In the genomic region with DNA sequence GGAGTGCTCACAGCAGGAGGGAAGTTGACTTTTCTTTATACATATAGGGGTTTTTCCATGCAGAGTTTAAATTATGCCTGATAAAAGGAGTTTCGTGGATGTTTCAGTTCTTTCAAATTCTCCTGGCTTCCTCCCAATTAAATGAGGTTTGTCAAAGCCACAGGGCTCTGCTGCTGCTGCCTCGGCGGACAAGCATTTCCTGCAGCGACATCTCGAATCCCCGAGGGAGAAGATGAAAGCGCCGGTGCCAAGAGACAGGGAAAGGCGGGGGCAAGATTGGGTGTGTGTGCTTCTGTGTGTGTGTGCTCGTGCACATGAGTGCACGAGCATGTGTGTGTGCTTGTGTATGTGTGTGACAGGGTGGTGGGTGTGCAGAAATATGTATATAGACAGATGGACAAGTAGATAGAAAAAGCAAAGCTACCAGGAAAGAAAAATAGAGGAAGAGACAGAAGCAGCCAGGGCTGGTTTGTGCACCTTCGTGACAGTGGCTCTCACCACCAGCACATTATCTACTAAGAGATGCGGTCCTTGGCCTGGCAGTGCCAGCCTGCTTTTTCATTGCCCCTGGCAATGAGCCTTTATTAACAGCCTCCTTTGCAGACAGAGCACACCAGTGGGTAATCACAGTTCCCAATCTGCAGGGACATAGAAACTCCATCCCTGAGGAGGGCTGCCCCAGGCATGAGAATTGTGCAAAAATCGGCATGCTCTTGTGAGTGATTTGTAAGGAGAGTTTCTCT, we compare ENCODE assay signal across 8 cellular contexts.
A peak's percentile ranks its signal among the peaks of the same experiment; 100 is the strongest.
DNase-seq lines count a peak whose midpoint lies in the region; ATAC-seq, FAIRE-seq and TF ChIP-seq lines count a peak whose summit lies in the region.

No MANE protein-coding gene starts in this region.

- CTCF ChIA-PET in GM12878 (lab: Yijun Ruan, JAX): interaction anchor here (1.0 kb wide), 1 partner anchor 176 kb away, joined by 3 read pairs; no protein-coding TSS in a partner anchor
- CTCF ChIA-PET in Caco-2 (lab: Charles Lee): no interaction called here

- TF ChIP-seq CTCF in GM12878 (IDR thresholded peaks at IDR 0.05 in 2 of 3, conservative IDR thresholded peaks at IDR 0.05 in 1 of 3; ENCODE audit: control insufficient read depth in 2 of 3, extremely low read depth in 1 of 3, insufficient read depth in 1 of 3, low read depth in 3 of 3, low read length in 3 of 3) (no peak), Caco-2 (IDR thresholded peaks at IDR 0.05; ENCODE audit: insufficient read depth in 1 of 2, low read depth in 1 of 2, low read length in 1 of 2, severe bottlenecking in 1 of 2, unreplicated experiment in 1 of 2) (no peak), ascending aorta (IDR thresholded peaks at IDR 0.05) (no peak)

- H3K4me3 Mint-ChIP-seq in Caco-2 (ENCODE audit: unreplicated experiment): no peak overlapping the region

- no peaks in the 10 kb centered on the region for H3K79me2 ChIP-seq in GM12878 (ENCODE audit: control insufficient read depth, insufficient read depth, low read length)

- no peak for DNase-seq in Right ventricle myocardium superior
- DNase-seq in Right ventricle myocardium inferior (ENCODE audit: missing footprints): no peak
- DNase-seq in NCI-H1105 (lab: John Stamatoyannopoulos, UW): peak; percentile 30
- DNase-seq in GM12878 (ENCODE audit: low read depth, low spot score): no peak
- peak; percentile 62 for DNase-seq in retina
- DNase-seq in Caco-2: no peak
- DNase-seq in ascending aorta (ENCODE audit: low spot score in 2 of 2): no peak

- RAD21 ChIA-PET in GM12878 (lab: Charles Lee; ENCODE audit: unreplicated experiment): no interaction called here

- intact Hi-C loops in Right ventricle myocardium superior (cut with DNase I): no loop called here
- intact Hi-C loops in Right ventricle myocardium inferior (cut with DNase I): loop anchor here (10.0 kb wide), 1 partner anchor 152 kb away; the partner anchor contains the start of gene FZD7
- intact Hi-C loops in GM12878 (cut with micrococcal nuclease; ENCODE audit: unreplicated experiment): no loop called here
- intact Hi-C loops in Caco-2 (cut with micrococcal nuclease; ENCODE audit: unreplicated experiment): no loop called here
- intact Hi-C loops in ascending aorta (cut with DNase I): no loop called here

- in situ Hi-C loops in GM12878 (cut with MboI): no loop called here

- ATAC-seq in Right ventricle myocardium superior (ENCODE audit: poor library complexity) (peak; percentile 28), Right ventricle myocardium inferior (no peak), GM12878 (peak; percentile 73), HG02840 (IDR thresholded peaks at IDR 0.05; ENCODE audit: low FRiP score, unreplicated experiment) (no peak)

- no peak for FAIRE-seq in GM12878 (lab: Jason Lieb, UNC)

- SMC1A ChIA-PET in GM12878 (lab: Charles Lee; ENCODE audit: uncharacterized antibody, unreplicated experiment): no interaction called here

- TF ChIP-seq POLR2A in GM12878 (IDR thresholded peaks at IDR 0.05; ENCODE audit: low read depth, low read length): no peak

- no peak; a peak in 1 of 4 replicates for TF ChIP-seq EP300 in GM12878 (IDR thresholded peaks at IDR 0.05; ENCODE audit: borderline replicate concordance in 1 of 2, control insufficient read depth in 1 of 2, low read depth in 2 of 2, low read length in 2 of 2)

- no peak overlapping the region for H3K9ac ChIP-seq in GM12878 (ENCODE audit: control insufficient read depth, insufficient read depth, low read length)

- H3K9me3 ChIP-seq in GM12878 (replicated peaks; ENCODE audit: control insufficient read depth, insufficient read depth, low read length): no peaks in the 10 kb centered on the region
- no peaks in the 10 kb centered on the region for H3K9me3 ChIP-seq in Caco-2
- H3K9me3 ChIP-seq in ascending aorta: no peaks in the 10 kb centered on the region

- peaks cover 3% of the 10 kb centered on the region for H3K4me1 ChIP-seq in GM12878 (ENCODE audit: control insufficient read depth, insufficient read depth, low read length)
- no peaks in the 10 kb centered on the region for H3K4me1 ChIP-seq in Caco-2
- H3K4me1 ChIP-seq in ascending aorta: peaks cover 7 to 30% of the 10 kb centered on the region in 2 donors

- H3K27ac Mint-ChIP-seq in Caco-2 (ENCODE audit: unreplicated experiment): no peak overlapping the region

- H3K27me3 Mint-ChIP-seq in Caco-2 (ENCODE audit: insufficient read depth, unreplicated experiment): no peaks in the 10 kb centered on the region

- peak overlapping the region; percentile 25; the same call in 1 of the 2 replicates for H3K4me2 ChIP-seq in GM12878 (ENCODE audit: control insufficient read depth, insufficient read depth)

- no peaks in the 10 kb centered on the region for H3K36me3 Mint-ChIP-seq in Caco-2 (ENCODE audit: insufficient read depth, unreplicated experiment)

- POLR2A ChIA-PET in GM12878 (lab: Charles Lee) (no interaction called here), Caco-2 (lab: Charles Lee) (no interaction called here)

- H3K9me3 Mint-ChIP-seq in Caco-2 (ENCODE audit: unreplicated experiment): no peaks in the 10 kb centered on the region

- BruUV-seq in GM12878 (replicated peaks; lab: Mats Ljungman, UMichigan) (no TSS peak), Caco-2 (replicated peaks; lab: Mats Ljungman, UMichigan) (no TSS peak)

- no peaks in the 10 kb centered on the region for H4K20me1 ChIP-seq in GM12878 (ENCODE audit: control insufficient read depth, insufficient read depth)

- H3K27me3 ChIP-seq in GM12878 (replicated peaks in 1 of 2; ENCODE audit: control insufficient read depth in 2 of 2, insufficient read depth in 2 of 2, low read length in 1 of 2) (peaks cover 0 to 4% of the 10 kb centered on the region in 2 experiments; a peak in 1 of 4 replicates), Caco-2 (replicated peaks; ENCODE audit: control insufficient read depth, insufficient read depth, low read length) (no peaks in the 10 kb centered on the region), ascending aorta (no peaks in the 10 kb centered on the region)

- TF ChIP-seq RAD21 in GM12878 (IDR thresholded peaks at IDR 0.05; ENCODE audit: insufficient read depth, low read depth, low read length): no peak

- no peak overlapping the region for H3K27ac ChIP-seq in GM12878 (ENCODE audit: control insufficient read depth, insufficient read depth)
- no peak overlapping the region for H3K27ac ChIP-seq in ascending aorta

- no peak overlapping the region for H3K4me3 ChIP-seq in GM12878
- H3K4me3 ChIP-seq in Caco-2 (ENCODE audit: low read depth, low read length): no peak overlapping the region
- H3K4me3 ChIP-seq in ascending aorta: peak overlapping the region in 1 of 2 donors; percentile 17

- H3K4me1 Mint-ChIP-seq in Caco-2 (ENCODE audit: low read depth, unreplicated experiment): peaks cover 7% of the 10 kb centered on the region

- 2% methylated on average over 14 of the region's 14 CpGs for WGBS in GM12878 (ENCODE audit: insufficient coverage, insufficient replicate concordance, low lambda C conversion rate, missing lambda C conversion rate)

- H3K36me3 ChIP-seq in GM12878 (ENCODE audit: control insufficient read depth in 2 of 2, insufficient read depth in 2 of 2, low read length in 1 of 2) (no peaks in the 10 kb centered on the region), Caco-2 (ENCODE audit: control insufficient read depth, insufficient read depth, low read length) (no peaks in the 10 kb centered on the region), ascending aorta (no peaks in the 10 kb centered on the region)

- no peak overlapping the region for H2AFZ ChIP-seq in GM12878 (ENCODE audit: control insufficient read depth, low read depth, low read length)

TF ChIP-seq in GM12878, 131 proteins besides CTCF, POLR2A, EP300 and RAD21 (continues in another document):
- 0 out of 2 replicates have a peak, but pooled peaks have one; percentile 50 for TF ChIP-seq DPF2 (IDR thresholded peaks at IDR 0.05)
- TF ChIP-seq SP1 (IDR thresholded peaks at IDR 0.05; ENCODE audit: low read depth, low read length): no peak
- TF ChIP-seq IKZF2 (IDR thresholded peaks at IDR 0.05): peak; percentile 67 to 70
- TF ChIP-seq BHLHE40 (IDR thresholded peaks at IDR 0.05; ENCODE audit: borderline replicate concordance in 1 of 2, low read depth in 2 of 2, low read length in 1 of 2): peak; percentile 29 to 37; a peak in 2 of 4 replicates
- TF ChIP-seq, protein P1, sequence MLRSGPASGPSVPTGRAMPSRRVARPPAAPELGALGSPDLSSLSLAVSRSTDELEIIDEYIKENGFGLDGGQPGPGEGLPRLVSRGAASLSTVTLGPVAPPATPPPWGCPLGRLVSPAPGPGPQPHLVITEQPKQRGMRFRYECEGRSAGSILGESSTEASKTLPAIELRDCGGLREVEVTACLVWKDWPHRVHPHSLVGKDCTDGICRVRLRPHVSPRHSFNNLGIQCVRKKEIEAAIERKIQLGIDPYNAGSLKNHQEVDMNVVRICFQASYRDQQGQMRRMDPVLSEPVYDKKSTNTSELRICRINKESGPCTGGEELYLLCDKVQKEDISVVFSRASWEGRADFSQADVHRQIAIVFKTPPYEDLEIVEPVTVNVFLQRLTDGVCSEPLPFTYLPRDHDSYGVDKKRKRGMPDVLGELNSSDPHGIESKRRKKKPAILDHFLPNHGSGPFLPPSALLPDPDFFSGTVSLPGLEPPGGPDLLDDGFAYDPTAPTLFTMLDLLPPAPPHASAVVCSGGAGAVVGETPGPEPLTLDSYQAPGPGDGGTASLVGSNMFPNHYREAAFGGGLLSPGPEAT (IDR thresholded peaks at IDR 0.05; ENCODE audit: low read depth): peak; percentile 51; the same call in 1 of the 2 replicates
- no peak for TF ChIP-seq FOXM1 (IDR thresholded peaks at IDR 0.05; ENCODE audit: low read depth, low read length)
- no peak for TF ChIP-seq ATF7 (IDR thresholded peaks at IDR 0.05; ENCODE audit: low read depth)
- TF ChIP-seq NKRF (conservative IDR thresholded peaks at IDR 0.05): no peak
- TF ChIP-seq SUPT20H (IDR thresholded peaks at IDR 0.05; ENCODE audit: borderline replicate concordance, control insufficient read depth, low read depth, low read length): no peak
- no peak for TF ChIP-seq ZNF217 (IDR thresholded peaks at IDR 0.05)
- TF ChIP-seq MTA2 (IDR thresholded peaks at IDR 0.05; ENCODE audit: low read depth): peak; percentile 54

Comparison
In these comparisons a context has a peak if more than half of its experiments do, and no peak if none do; other contexts are left out.
1. ATAC-seq: peak in Right ventricle myocardium superior (single experiment) and GM12878 (single experiment); none in Right ventricle myocardium inferior (single experiment) and HG02840 (single experiment).
2. DNase-seq: peak in NCI-H1105 (single experiment) and retina (single experiment); none in Right ventricle myocardium superior (single experiment), Right ventricle myocardium inferior (single experiment), GM12878 (single experiment), Caco-2 (0 of 2) and ascending aorta (0 of 2).